ENCODE assay signal across 23 cellular contexts in the genomic region with DNA sequence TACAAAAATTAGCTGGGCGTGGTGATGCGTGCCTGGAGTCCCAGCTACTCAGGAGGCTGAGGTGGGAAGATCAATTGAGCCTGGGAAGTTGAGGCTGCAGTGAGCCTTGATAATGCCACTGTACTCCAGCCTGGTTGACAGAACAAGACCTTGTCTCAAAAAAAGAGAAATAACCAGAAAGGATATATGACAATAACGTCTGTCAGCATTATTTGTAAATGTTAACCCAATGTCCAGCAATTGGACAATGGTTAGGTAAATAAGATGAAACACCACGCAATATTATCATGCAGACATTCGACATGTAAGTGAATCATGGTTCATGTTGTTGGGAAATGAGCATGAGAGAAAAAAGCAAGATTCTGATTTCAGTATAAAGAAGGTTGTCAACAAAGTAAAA. TPM values are rescaled to one million over a fixed set of nuclear protein-coding genes. Genes with fewer than 3 reads are reported as not detected.
A peak's percentile ranks its signal among the peaks of the same experiment; 100 is the strongest.
DNase-seq lines count a peak whose midpoint lies in the region; ATAC-seq, FAIRE-seq and TF ChIP-seq lines count a peak whose summit lies in the region.
"Had no signal": no experiment of that assay in that cellular context is flagged by ENCODE, and none has a peak within 500 bp of the region (broad histone marks: within the 10 kb centered on the region; RNA-seq: fewer than 3 reads in every experiment).

No MANE protein-coding gene starts in this region.

- no peak for FAIRE-seq in A549 (lab: Jason Lieb, UNC)
- no peak for FAIRE-seq in K562 (lab: Jason Lieb, UNC)
- no peak for FAIRE-seq in H1 (lab: Jason Lieb, UNC)
- FAIRE-seq in small intestine (lab: Jason Lieb, UNC): no peak
- FAIRE-seq: A204.1, D721Med, G401.6, GM12891, GM19239 had no signal

- no peak overlapping the region for H3K18ac ChIP-seq in H1 (ENCODE audit: extremely low read depth, low read length)

- H3K4me3 ChIP-seq in A549: no peak overlapping the region
- H3K4me3 ChIP-seq in K562: no peak overlapping the region
- H3K4me3 ChIP-seq in H1 (ENCODE audit: extremely low read depth in 1 of 4, insufficient read depth in 2 of 4, low read depth in 3 of 4, low read length in 4 of 4): no peak overlapping the region
- no peak overlapping the region for H3K4me3 ChIP-seq in endodermal cell (ENCODE audit: low read length)
- no peak overlapping the region for H3K4me3 ChIP-seq in small intestine (ENCODE audit: low read depth in 1 of 2, low read length in 2 of 2)
- H3K4me3 ChIP-seq: BLaER1 treated with 17β-estradiol and CSF1 and Interleukin-3, amounts not matched to agents 10 nM and 100 nM had no signal

- no peak for TF ChIP-seq RAD21 in A549 (conservative IDR thresholded peaks at IDR 0.05 in 1 of 2, IDR thresholded peaks at IDR 0.05 in 1 of 2)
- no peak for TF ChIP-seq RAD21 in K562 (CRISPR knock-in tag; conservative IDR thresholded peaks at IDR 0.05 in 1 of 2, IDR thresholded peaks at IDR 0.05 in 1 of 2)
- TF ChIP-seq RAD21 in H1 (IDR thresholded peaks at IDR 0.05 in 1 of 2, conservative IDR thresholded peaks at IDR 0.05 in 1 of 2; ENCODE audit: low read depth in 2 of 2, low read length in 2 of 2): no peak

- H2BK20ac ChIP-seq in H1 (ENCODE audit: low read length): peak overlapping the region; percentile 62; the same call in 1 of the 2 replicates

- in situ Hi-C loops in K562 (cut with MboI): no loop called here

- no peaks in the 10 kb centered on the region for H3K79me1 ChIP-seq in H1 (ENCODE audit: low read depth, low read length)

- ATAC-seq in A549: no peak
- ATAC-seq in K562: no peak
- ATAC-seq: CD8-positive, alpha-beta T cell had no signal

- H2BK15ac ChIP-seq in H1 (ENCODE audit: low read length): no peak overlapping the region

- no peak for TF ChIP-seq EP300 in A549 (IDR thresholded peaks at IDR 0.05)
- no peak for TF ChIP-seq EP300 in K562 (IDR thresholded peaks at IDR 0.05; ENCODE audit: low read length)
- no peak for TF ChIP-seq EP300 in H1 (IDR thresholded peaks at IDR 0.05; ENCODE audit: borderline replicate concordance in 1 of 2, low read depth in 2 of 2, low read length in 2 of 2)

- H3K36me3 Mint-ChIP-seq in neural crest cell (ENCODE audit: low read depth) (no peaks in the 10 kb centered on the region), endodermal cell (ENCODE audit: low read depth) (no peaks in the 10 kb centered on the region)
- H3K36me3 Mint-ChIP-seq: CD8-positive, alpha-beta T cell had no signal

- H4K91ac ChIP-seq in H1 (replicated peaks; ENCODE audit: insufficient read length, low read length): no peak overlapping the region

- H3K4me1 ChIP-seq in A549: no peaks in the 10 kb centered on the region
- H3K4me1 ChIP-seq in K562 (replicated peaks in 1 of 2; ENCODE audit: control insufficient read depth in 2 of 2, insufficient read depth in 2 of 2, low read length in 2 of 2): peaks cover 0 to 10% of the 10 kb centered on the region in 2 experiments; a peak in 3 of 5 replicates
- H3K4me1 ChIP-seq in H1 (replicated peaks in 1 of 4; ENCODE audit: control insufficient read depth in 3 of 4, insufficient read depth in 4 of 4, low read length in 3 of 4): peaks cover 1 to 15% (median 11%) of the 10 kb centered on the region in 4 experiments; a peak in 5 of 7 replicates
- H3K4me1 ChIP-seq in endodermal cell (ENCODE audit: control insufficient read depth, insufficient read depth, low read length): no peaks in the 10 kb centered on the region
- no peaks in the 10 kb centered on the region for H3K4me1 ChIP-seq in small intestine (ENCODE audit: control insufficient read depth in 2 of 2, insufficient read depth in 1 of 2, low read depth in 1 of 2, low read length in 1 of 2)
- H3K4me1 ChIP-seq: Caco-2 had no signal

- POLR2A ChIA-PET in A549 (lab: Yijun Ruan, JAX) (no interaction called here), K562 (lab: Yijun Ruan, JAX) (no interaction called here), H1 (lab: Charles Lee; ENCODE audit: partially characterized antibody) (interaction anchor here (1.6 kb wide), 1 partner anchor 41 kb away, joined by 4 read pairs; no protein-coding TSS in a partner anchor)

- H2AK5ac ChIP-seq in H1 (ENCODE audit: low read depth, low read length): no peak overlapping the region; the same call in 1 of the 2 replicates

- TF ChIP-seq CTCF in A549 (IDR thresholded peaks at IDR 0.05) (no peak), K562 (IDR thresholded peaks at IDR 0.05 in 2 of 3, conservative IDR thresholded peaks at IDR 0.05 in 1 of 3; ENCODE audit: insufficient read depth in 2 of 3, low read depth in 1 of 3, low read length in 3 of 3) (no peak), H1 (IDR thresholded peaks at IDR 0.05; ENCODE audit: control extremely low read depth in 1 of 3, insufficient read depth in 1 of 3, low read depth in 1 of 3, low read length in 3 of 3) (no peak), neural crest cell (conservative IDR thresholded peaks at IDR 0.05) (no peak), endodermal cell (conservative IDR thresholded peaks at IDR 0.05) (no peak)

- intact Hi-C loops in K562 (cut with micrococcal nuclease): no loop called here

- H3K27me3 ChIP-seq in K562 (ENCODE audit: control insufficient read depth in 2 of 2, insufficient read depth in 2 of 2, low read length in 2 of 2) (no peaks in the 10 kb centered on the region), H1 (replicated peaks in 1 of 4; ENCODE audit: control insufficient read depth in 3 of 4, extremely low read depth in 1 of 4, insufficient read depth in 3 of 4, low read length in 3 of 4) (no peaks in the 10 kb centered on the region), endodermal cell (ENCODE audit: control insufficient read depth, insufficient read depth, low read length, poor library complexity, severe bottlenecking) (no peaks in the 10 kb centered on the region), small intestine (ENCODE audit: control insufficient read depth in 2 of 2, insufficient read depth in 2 of 2, low read length in 2 of 2) (no peaks in the 10 kb centered on the region)
- H3K27me3 ChIP-seq: BLaER1 treated with 17β-estradiol and CSF1 and Interleukin-3, amounts not matched to agents 10 nM and 100 nM had no signal

- no peak overlapping the region for H2BK120ac ChIP-seq in H1 (replicated peaks; ENCODE audit: low read depth, low read length)

- H3K36me3 ChIP-seq in K562 (ENCODE audit: control insufficient read depth, insufficient read depth, low read length) (no peaks in the 10 kb centered on the region), H1 (ENCODE audit: control insufficient read depth in 2 of 4, insufficient read depth in 4 of 4, low read length in 3 of 4) (no peaks in the 10 kb centered on the region), endodermal cell (ENCODE audit: control insufficient read depth, insufficient read depth, low read length) (no peaks in the 10 kb centered on the region), small intestine (ENCODE audit: control insufficient read depth in 2 of 2, insufficient read depth in 2 of 2, low read length in 2 of 2) (no peaks in the 10 kb centered on the region)
- H3K36me3 ChIP-seq: BLaER1 treated with 17β-estradiol and CSF1 and Interleukin-3, amounts not matched to agents 10 nM and 100 nM had no signal

- H4K20me1 ChIP-seq in K562 (replicated peaks; ENCODE audit: control insufficient read depth, insufficient read depth, low read length): no peaks in the 10 kb centered on the region
- no peaks in the 10 kb centered on the region for H4K20me1 ChIP-seq in H1 (replicated peaks in 1 of 2; ENCODE audit: control insufficient read depth in 1 of 2, insufficient read depth in 2 of 2, low read length in 2 of 2)
- H4K20me1 ChIP-seq: BLaER1 treated with 17β-estradiol and CSF1 and Interleukin-3, amounts not matched to agents 10 nM and 100 nM had no signal

- TF ChIP-seq POLR2A in A549 (IDR thresholded peaks at IDR 0.05; ENCODE audit: low read length) (no peak), K562 (conservative IDR thresholded peaks at IDR 0.05) (no peak), H1 (IDR thresholded peaks at IDR 0.05; ENCODE audit: control extremely low read depth in 1 of 2, low read depth in 2 of 2, low read length in 2 of 2) (no peak)

- no peaks in the 10 kb centered on the region for H3K9me1 ChIP-seq in K562 (ENCODE audit: control insufficient read depth, insufficient read depth, low read length)

- H3K4me3 Mint-ChIP-seq in neural crest cell (no peak overlapping the region), endodermal cell (no peak overlapping the region)
- H3K4me3 Mint-ChIP-seq: CD4-positive, alpha-beta T cell; CD8-positive, alpha-beta T cell had no signal

- H3K27ac Mint-ChIP-seq in neural crest cell (ENCODE audit: unreplicated experiment) (peak overlapping the region; percentile 67), endodermal cell (no peak overlapping the region)
- H3K27ac Mint-ChIP-seq: B cell; CD4-positive, alpha-beta T cell; CD8-positive, alpha-beta T cell had no signal

- no peak overlapping the region for H3K27ac ChIP-seq in A549
- H3K27ac ChIP-seq in K562 (ENCODE audit: extremely low read depth, low read depth, low read length): no peak overlapping the region
- H3K27ac ChIP-seq in H1 (ENCODE audit: low read depth, low read length): no peak overlapping the region
- no peak overlapping the region for H3K27ac ChIP-seq in endodermal cell (ENCODE audit: low read depth, low read length)
- H3K27ac ChIP-seq in small intestine (ENCODE audit: low read depth in 1 of 2, low read length in 1 of 2): no peak overlapping the region
- H3K27ac ChIP-seq: BLaER1 treated with 17β-estradiol and CSF1 and Interleukin-3, amounts not matched to agents 10 nM and 100 nM; C4-2B had no signal

- WGBS in A549 (ENCODE audit: missing lambda C conversion rate): 38% methylated on average over 5 of the region's 5 CpGs
- WGBS in K562 (ENCODE audit: insufficient coverage, low coverage, missing lambda C conversion rate): 55% methylated on average over 5 of the region's 5 CpGs
- WGBS in H1 (ENCODE audit: extremely low coverage in 1 of 2, insufficient coverage in 1 of 2, insufficient read length in 1 of 2, insufficient replicate concordance in 2 of 2, low coverage in 1 of 2, low lambda C conversion rate in 2 of 2, missing lambda C conversion rate in 1 of 2), 2 experiments: 90% methylated on average over 5 of the region's 5 CpGs; no CpG with 5 or more reads in 1 of the 2 experiments
- 93% methylated on average over 5 of the region's 5 CpGs for WGBS in endodermal cell (ENCODE audit: insufficient coverage in 1 of 2, insufficient read length in 1 of 2), 2 experiments
- WGBS in small intestine, 3 donors: 82 to 92% (median 87%) methylated on average over 5 of the region's 5 CpGs

- no peak overlapping the region for H3K14ac ChIP-seq in H1 (ENCODE audit: insufficient read length)

- no peaks in the 10 kb centered on the region for H3K27me3 Mint-ChIP-seq in neural crest cell (ENCODE audit: low read depth)
- H3K27me3 Mint-ChIP-seq in endodermal cell (ENCODE audit: insufficient read depth): peaks cover 9% of the 10 kb centered on the region

- DNase-seq in A549 (ENCODE audit: low read depth in 1 of 2, low spot score in 1 of 2) (no peak), K562 (ENCODE audit: extremely low read depth in 1 of 4, low spot score in 3 of 4) (no peak), H1 (ENCODE audit: low read depth in 1 of 2, low spot score in 2 of 2) (no peak), neural crest cell (ENCODE audit: low read depth, low spot score) (no peak), endodermal cell (no peak), small intestine (no peak), dermis blood vessel endothelial cell (no peak)
- DNase-seq: 8988T; AML-193; Caco-2; Calu3; CD4-positive, alpha-beta T cell; CD8-positive, alpha-beta T cell; DMS79 treated with DMSO at 0.1 percent for 48 hours; GF-D8 had no signal

- H3K4me1 Mint-ChIP-seq in neural crest cell: no peaks in the 10 kb centered on the region
- peaks cover 7% of the 10 kb centered on the region for H3K4me1 Mint-ChIP-seq in endodermal cell

- no peak overlapping the region for H4K5ac ChIP-seq in H1 (ENCODE audit: insufficient read length, low read depth, low read length)

- no peak overlapping the region for H2AFZ ChIP-seq in K562 (ENCODE audit: low read depth, low read length)
- H2AFZ ChIP-seq in H1 (ENCODE audit: low read length): no peak overlapping the region

- H3K79me2 ChIP-seq in K562 (ENCODE audit: control insufficient read depth, insufficient read depth, low read length) (no peaks in the 10 kb centered on the region), H1 (ENCODE audit: control insufficient read depth in 1 of 2, insufficient read depth in 2 of 2, low read length in 2 of 2) (no peaks in the 10 kb centered on the region)

- H3K56ac ChIP-seq in H1 (replicated peaks; ENCODE audit: insufficient read length, low read depth, low read length): no peak overlapping the region

- H2BK12ac ChIP-seq in H1 (ENCODE audit: low read depth, low read length): no peak overlapping the region; the same call in 1 of the 2 replicates

- CTCF ChIA-PET in A549 (lab: Yijun Ruan, JAX): interaction anchor here (1.6 kb wide), 1 partner anchor 21 kb away, joined by 7 read pairs; no protein-coding TSS in a partner anchor
- CTCF ChIA-PET in K562 (lab: Yijun Ruan, JAX; ENCODE audit: low intra/inter-chr PET ratio): no interaction called here
- CTCF ChIA-PET in H1 (lab: Charles Lee; ENCODE audit: partially characterized antibody): interaction anchor here (0.5 to 4.0 kb wide), 5 partner anchors 12 to 20 kb away, joined by 3 to 15 read pairs (median 3); no protein-coding TSS in a partner anchor

- H3K23me2 ChIP-seq in H1 (ENCODE audit: low read depth, low read length): peaks cover 3% of the 10 kb centered on the region; the same call in 1 of the 2 replicates

- peaks cover 2% of the 10 kb centered on the region for H3K9me3 Mint-ChIP-seq in neural crest cell
- H3K9me3 Mint-ChIP-seq in endodermal cell: no peaks in the 10 kb centered on the region
- H3K9me3 Mint-ChIP-seq: CD4-positive, alpha-beta T cell; CD8-positive, alpha-beta T cell had no signal

- no peak overlapping the region for H3K4ac ChIP-seq in H1 (replicated peaks; ENCODE audit: insufficient read length, low read depth, low read length)

- H3K9ac ChIP-seq in K562 (ENCODE audit: insufficient read depth in 1 of 2, low read depth in 2 of 2, low read length in 2 of 2): no peak overlapping the region
- H3K9ac ChIP-seq in H1 (replicated peaks in 1 of 4; ENCODE audit: extremely low read depth in 1 of 4, low read depth in 3 of 4, low read length in 3 of 4): no peak overlapping the region
- no peak overlapping the region for H3K9ac ChIP-seq in endodermal cell (ENCODE audit: extremely low read depth, low read length, poor library complexity, severe bottlenecking)
- H3K9ac ChIP-seq: BLaER1 treated with 17β-estradiol and CSF1 and Interleukin-3, amounts not matched to agents 10 nM and 100 nM had no signal

- BruUV-seq in K562 (replicated peaks; lab: Mats Ljungman, UMichigan): no TSS peak

- H2BK5ac ChIP-seq in H1 (ENCODE audit: low read depth, low read length): no peak overlapping the region

- H3K23ac ChIP-seq in H1 (ENCODE audit: insufficient read length): no peak overlapping the region

- no peaks in the 10 kb centered on the region for H3K9me3 ChIP-seq in A549
- no peaks in the 10 kb centered on the region for H3K9me3 ChIP-seq in K562 (replicated peaks; ENCODE audit: control insufficient read depth, insufficient read depth, low read depth, low read length)
- H3K9me3 ChIP-seq in H1 (ENCODE audit: insufficient read depth in 2 of 2, low read depth in 1 of 2, low read length in 1 of 2): no peaks in the 10 kb centered on the region
- no peaks in the 10 kb centered on the region for H3K9me3 ChIP-seq in endodermal cell (ENCODE audit: control insufficient read depth, low read length)
- no peaks in the 10 kb centered on the region for H3K9me3 ChIP-seq in small intestine (ENCODE audit: control insufficient read depth, low read depth)
- H3K9me3 ChIP-seq: Caco-2 had no signal

- H4K8ac ChIP-seq in H1 (ENCODE audit: extremely low read depth, insufficient read depth, low read length): no peak overlapping the region

- H3K4me2 ChIP-seq in A549 (no peak overlapping the region), K562 (ENCODE audit: insufficient read depth, low read length) (no peak overlapping the region), H1 (ENCODE audit: insufficient read depth in 1 of 2, low read depth in 2 of 2, low read length in 2 of 2) (no peak overlapping the region)
- H3K4me2 ChIP-seq: BLaER1 treated with 17β-estradiol and CSF1 and Interleukin-3, amounts not matched to agents 10 nM and 100 nM had no signal

RNA-seq across cellular contexts. Expression of a gene that starts 44.6 kb away (rescaled TPM):
- polyA plus RNA-seq in A549 (2011; rRNA removed): 114 and 124 TPM in 2 replicates
- polyA plus RNA-seq in A549 (2012; cell fraction: cytosol; rRNA removed): 57.6 and 66.5 TPM in 2 replicates
- 33.8 and 43.2 TPM in 2 replicates for polyA plus RNA-seq in A549 (2012; cell fraction: nucleus; rRNA removed)
- polyA plus RNA-seq in A549 (2017; fragmentation: RNase III; extraction: RNeasy Plus Mini Kit Qiagen cat#74134 plus additional on column Dnase treatment): 71.4 to 82.5 TPM (median 78.6 TPM) in 3 replicates
- polyA minus RNA-seq in A549 (2011; rRNA and poly(A)+ RNA removed): 72.6 and 85.9 TPM in 2 replicates
- 23.7 and 27.5 TPM in 2 replicates for total RNA-seq in K562 (2011; cell fraction: chromatin; rRNA removed; ENCODE audit: low replicate concordance)
- total RNA-seq in K562 (2011; cell fraction: nucleolus; rRNA removed): 15.1 and 22.0 TPM in 2 replicates
- 25.2 and 36.9 TPM in 2 replicates for total RNA-seq in K562 (2011; cell fraction: nucleoplasm; rRNA removed)
- total RNA-seq in K562 (2014; rRNA removed): 35.5 and 35.7 TPM in 2 replicates
- total RNA-seq in K562 (2014; rRNA removed; fragmentation: Illumina TruSeq; extraction: Trizol): 41.8 and 51.1 TPM in 2 replicates
- 40.9 TPM in 2 replicates for total RNA-seq in K562 (2015; rRNA removed; fragmentation: Illumina TruSeq; extraction: Trizol)
- 39.9 and 45.3 TPM in 2 replicates for total RNA-seq in K562 (2021)
- 63.4 and 82.8 TPM in 2 replicates for polyA plus RNA-seq in K562 (2011; rRNA removed)
- 32.9 and 42.2 TPM in 2 replicates for polyA plus RNA-seq in K562 (2011; cell fraction: cytosol; rRNA removed)
- 29.2 and 32.9 TPM in 2 replicates for polyA plus RNA-seq in K562 (2011; cell fraction: nucleus; rRNA removed)
- polyA plus RNA-seq in K562 (2012): 30.0 and 41.3 TPM in 2 replicates
- polyA plus RNA-seq in K562 (2014; fragmentation: Illumina TruSeq; extraction: Trizol): 79.9 and 83.2 TPM in 2 replicates
- 10 to 100 TPM; 14.7 to 15.9 TPM for polyA plus RNA-seq in K562 (2014; fragmentation: Nextera tagmentation; extraction: Ambion mirVana)
- polyA plus RNA-seq in K562 (2014; rRNA removed): 48.3 and 48.5 TPM in 2 replicates
- 91.6 and 99.5 TPM in 2 replicates for polyA minus RNA-seq in K562 (2011; rRNA and poly(A)+ RNA removed)
- 38.2 and 38.6 TPM in 2 replicates for polyA minus RNA-seq in K562 (2011; cell fraction: cytosol; rRNA and poly(A)+ RNA removed)
- 6.6 and 14.6 TPM in 2 replicates for polyA minus RNA-seq in K562 (2011; cell fraction: nucleus; rRNA and poly(A)+ RNA removed)
- total RNA-seq in H1 (2021; fragmentation: NEBNext Ultra II Directional; extraction: Animal tissue kit (Norgen Biotek cat#: 25700)): 633 and 683 TPM in 2 replicates
- polyA plus RNA-seq in H1 (2011; rRNA removed): 226 and 270 TPM in 2 replicates
- 306 TPM for polyA plus RNA-seq in H1 (2011; cell fraction: cytosol; rRNA removed)
- polyA plus RNA-seq in H1 (2011; cell fraction: nucleus; rRNA removed): 172 TPM
- polyA plus RNA-seq in H1 (2012, experiment 1 of 2): 405 to 543 TPM (median 471 TPM) in 4 replicates
- polyA plus RNA-seq in H1 (2012, experiment 2 of 2): 233 TPM
- polyA plus RNA-seq in H1 (2013, experiment 1 of 2): 405 TPM
- polyA plus RNA-seq in H1 (2013, experiment 2 of 2): 460 TPM
- polyA minus RNA-seq in H1 (2011; rRNA and poly(A)+ RNA removed): 647 and 831 TPM in 2 replicates
- polyA minus RNA-seq in H1 (2011; cell fraction: cytosol; rRNA and poly(A)+ RNA removed): 256 TPM
- 193 TPM for polyA minus RNA-seq in H1 (2011; cell fraction: nucleus; rRNA and poly(A)+ RNA removed)
- total RNA-seq in neural crest cell: 158 and 163 TPM in 2 replicates
- 100 to 1,000 TPM; 127 to 268 TPM for total RNA-seq in endodermal cell
- 123 TPM for polyA plus RNA-seq in endodermal cell (2013, experiment 1 of 2)
- polyA plus RNA-seq in endodermal cell (2013, experiment 2 of 2): 107 TPM
- polyA plus RNA-seq in small intestine: 10 to 100 TPM; 24.6 to 43.9 (median 31.9) TPM
- total RNA-seq in dermis blood vessel endothelial cell: 42.5 and 60.9 TPM in 2 replicates
